8 cellular contexts compared by ENCODE assay signal in the genomic region with DNA sequence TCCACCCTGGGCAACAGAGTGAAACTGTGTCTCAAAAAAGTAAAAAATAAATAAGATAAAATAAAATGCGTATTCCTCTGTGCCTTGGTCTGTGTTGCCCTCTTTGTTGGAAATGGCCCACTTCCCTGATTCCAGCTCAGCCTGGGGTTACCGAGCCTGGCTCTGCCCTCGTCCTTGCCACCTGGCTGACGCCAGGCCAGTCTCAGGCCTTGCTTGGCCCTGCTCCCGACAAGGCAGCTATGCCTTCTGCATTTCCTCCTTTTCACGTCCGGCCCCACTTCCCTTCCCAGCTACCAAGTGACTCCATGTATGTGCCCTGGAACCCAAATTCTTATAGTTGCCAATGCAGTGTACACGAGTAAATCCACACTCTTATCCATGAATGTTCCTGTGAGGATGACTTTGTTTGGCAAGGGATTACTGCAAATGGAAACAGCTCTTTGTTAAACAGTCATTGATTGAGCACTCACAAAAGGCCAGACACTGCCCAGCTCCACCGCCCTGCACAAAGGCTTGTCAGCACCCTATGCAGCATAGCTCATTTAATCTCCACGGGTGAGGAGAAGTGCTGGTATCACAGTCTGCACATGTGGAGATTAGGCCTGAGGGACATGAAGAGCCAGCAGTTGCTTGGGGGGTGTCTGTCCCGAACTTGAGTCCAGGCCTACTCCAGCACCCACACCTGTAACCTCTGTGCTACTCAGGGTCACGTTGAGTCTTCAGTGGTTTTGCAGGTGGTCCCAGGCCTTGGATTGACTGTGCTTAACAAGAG. TPM values are rescaled to one million over a fixed set of nuclear protein-coding genes. Genes with fewer than 3 reads are reported as not detected.
DNase-seq lines count a peak whose midpoint lies in the region; ATAC-seq and TF ChIP-seq lines count a peak whose summit lies in the region.
"Had no signal": no experiment of that assay in that cellular context is flagged by ENCODE, and none has a peak within 500 bp of the region (broad histone marks: within the 10 kb centered on the region; RNA-seq: fewer than 3 reads in every experiment).

No MANE protein-coding gene starts in this region.

- peak overlapping the region; percentile 12; the same call in 1 of the 2 replicates for H3K4me3 ChIP-seq in HUES6 (ENCODE audit: low read depth, low read length)
- peak overlapping the region; percentile 31 to 71 for H3K4me3 ChIP-seq in stomach smooth muscle (ENCODE audit: low read length in 2 of 2)

- peak overlapping the region; percentile 74 for H3K4me3 Mint-ChIP-seq in chondrocyte (ENCODE audit: unreplicated experiment)
- peak overlapping the region in 1 of 2 donors; percentile 2 for H3K4me3 Mint-ChIP-seq in effector memory CD8-positive, alpha-beta T cell

- H3K4me1 ChIP-seq in HUES6 (ENCODE audit: control insufficient read depth, insufficient read depth, low read length) (peaks cover 83% of the 10 kb centered on the region), stomach smooth muscle (ENCODE audit: control insufficient read depth, insufficient read depth, low read length) (peaks cover 21% of the 10 kb centered on the region)

- H3K27me3 ChIP-seq in HUES6 (ENCODE audit: control insufficient read depth, insufficient read depth, low read length) (no peaks in the 10 kb centered on the region), stomach smooth muscle (ENCODE audit: control insufficient read depth in 1 of 2, insufficient read depth in 2 of 2, low read length in 2 of 2) (no peaks in the 10 kb centered on the region)

- H3K27ac Mint-ChIP-seq in chondrocyte (ENCODE audit: unreplicated experiment) = peak overlapping the region; percentile 96
- no peak overlapping the region for H3K27ac Mint-ChIP-seq in effector memory CD8-positive, alpha-beta T cell

- H3K9me3 ChIP-seq in HUES6 (ENCODE audit: control insufficient read depth, insufficient read depth, low read depth, low read length) = no peaks in the 10 kb centered on the region
- no peaks in the 10 kb centered on the region for H3K9me3 ChIP-seq in stomach smooth muscle (ENCODE audit: control insufficient read depth in 2 of 2, low read length in 2 of 2)

- H3K27ac ChIP-seq in HUES6 (ENCODE audit: low read depth, low read length) = peak overlapping the region; percentile 59; the same call in 1 of the 2 replicates
- H3K27ac ChIP-seq in stomach smooth muscle (ENCODE audit: low read length) = peak overlapping the region; percentile 55

- no peak for DNase-seq in chondrocyte (ENCODE audit: low spot score)
- DNase-seq in medulla oblongata (ENCODE audit: extremely low spot score) = peak; percentile 24
- no peak for DNase-seq in effector memory CD8-positive, alpha-beta T cell
- DNase-seq: effector memory CD4-positive, alpha-beta T cell had no signal

- H3K36me3 Mint-ChIP-seq in chondrocyte (ENCODE audit: low read depth) = no peaks in the 10 kb centered on the region
- no peaks in the 10 kb centered on the region for H3K36me3 Mint-ChIP-seq in effector memory CD8-positive, alpha-beta T cell (ENCODE audit: insufficient read depth)

- H3K9me3 Mint-ChIP-seq in chondrocyte (ENCODE audit: low read depth) = no peaks in the 10 kb centered on the region
- H3K9me3 Mint-ChIP-seq in effector memory CD8-positive, alpha-beta T cell = no peaks in the 10 kb centered on the region

- H3K9ac ChIP-seq in HUES6 (ENCODE audit: low read length) (peak overlapping the region; percentile 69), stomach smooth muscle (ENCODE audit: low read length in 2 of 2) (peak overlapping the region in 1 of 2 donors; percentile 36)

- ATAC-seq in GM21515 (IDR thresholded peaks at IDR 0.05; ENCODE audit: unreplicated experiment) (no peak), HG03520 (IDR thresholded peaks at IDR 0.05; ENCODE audit: unreplicated experiment) (no peak)
- ATAC-seq in effector memory CD8-positive, alpha-beta T cell (replicated peaks) = no peak

- H3K27me3 Mint-ChIP-seq in chondrocyte (ENCODE audit: low read depth) = no peaks in the 10 kb centered on the region
- peaks cover 0 to 31% of the 10 kb centered on the region in 2 donors for H3K27me3 Mint-ChIP-seq in effector memory CD8-positive, alpha-beta T cell

- peaks cover 27% of the 10 kb centered on the region for H3K4me1 Mint-ChIP-seq in chondrocyte (ENCODE audit: low read depth)
- H3K4me1 Mint-ChIP-seq in effector memory CD8-positive, alpha-beta T cell (ENCODE audit: low read depth in 2 of 2) = no peaks in the 10 kb centered on the region

- H3K36me3 ChIP-seq in HUES6 (ENCODE audit: control insufficient read depth, insufficient read depth, low read length) (no peaks in the 10 kb centered on the region), stomach smooth muscle (ENCODE audit: control insufficient read depth in 2 of 2, insufficient read depth in 2 of 2, low read length in 2 of 2) (no peaks in the 10 kb centered on the region)

- TF ChIP-seq CTCF in chondrocyte (IDR thresholded peaks at IDR 0.05) = no peak

RNA-seq across cellular contexts. Expression of a gene that starts 25.1 kb away (rescaled TPM):
- 1.9 to 2.7 TPM (median 2.4 TPM) in 3 replicates for total RNA-seq in chondrocyte
